In the genomic region with DNA sequence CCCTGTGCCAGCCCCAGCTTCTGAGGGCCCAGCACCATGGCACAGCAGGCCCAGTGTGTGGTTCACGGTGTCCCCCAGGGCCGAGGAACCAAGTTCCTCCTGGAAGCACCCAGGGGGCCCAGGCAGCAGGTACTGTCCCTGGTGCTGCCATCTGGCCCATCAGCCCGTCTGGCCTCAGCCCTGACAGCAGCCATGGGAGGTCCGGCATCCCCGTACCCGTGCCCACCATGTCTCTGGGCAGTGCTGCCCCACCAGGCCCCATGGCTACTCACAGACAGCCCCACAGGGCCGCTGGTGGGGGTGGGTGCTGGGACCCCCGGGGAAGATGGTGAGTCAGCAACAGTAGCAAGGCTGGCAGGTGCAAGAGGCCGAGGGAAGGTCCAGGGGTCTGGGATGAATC, we compare ENCODE assay signal across 16 cellular contexts. TPM values are rescaled to one million over a fixed set of nuclear protein-coding genes. Genes with fewer than 3 reads are reported as not detected.
DNase-seq lines count a peak whose midpoint lies in the region; ATAC-seq and TF ChIP-seq lines count a peak whose summit lies in the region.
"Had no signal": no experiment of that assay in that cellular context is flagged by ENCODE, and none has a peak within 500 bp of the region (broad histone marks: within the 10 kb centered on the region; RNA-seq: fewer than 3 reads in every experiment).

No MANE protein-coding gene starts in this region.

- H3K4me3 ChIP-seq in BLaER1 (no peak overlapping the region), neuronal stem cell (ENCODE audit: low read length in 2 of 2) (no peak overlapping the region)
- H3K4me3 ChIP-seq: HAP-1 had no signal

- H3K9ac ChIP-seq in BLaER1 = no peak overlapping the region
- H3K9ac ChIP-seq in neuronal stem cell (ENCODE audit: low read depth, low read length, poor library complexity) = peak overlapping the region; percentile 33

- no peaks in the 10 kb centered on the region for H3K27me3 ChIP-seq in BLaER1
- H3K27me3 ChIP-seq in neuronal stem cell (ENCODE audit: control insufficient read depth in 3 of 3, insufficient read depth in 3 of 3, low read depth in 1 of 3, low read length in 3 of 3) = no peaks in the 10 kb centered on the region

- H4K8ac ChIP-seq in neuronal stem cell (ENCODE audit: low read depth, low read length) = no peak overlapping the region

- WGBS in neuronal stem cell (ENCODE audit: extremely low coverage in 2 of 2, insufficient read length in 2 of 2, insufficient replicate concordance in 1 of 2), 2 donors = no CpG with 5 or more reads among the region's 9 CpGs

- H2AK5ac ChIP-seq in neuronal stem cell (ENCODE audit: low read depth, low read length) = peak overlapping the region; percentile 40

- no peak for TF ChIP-seq RAD21 in Ishikawa (IDR thresholded peaks at IDR 0.05; ENCODE audit: low read depth)

- H3K79me1 ChIP-seq in neuronal stem cell (ENCODE audit: low read depth, low read length) = no peaks in the 10 kb centered on the region

- H3K14ac ChIP-seq in neuronal stem cell (ENCODE audit: low read length) = no peak overlapping the region

- H2BK15ac ChIP-seq in neuronal stem cell (ENCODE audit: low read length) = no peak overlapping the region

- H4K91ac ChIP-seq in neuronal stem cell (ENCODE audit: low read depth, low read length, poor library complexity) = no peak overlapping the region

- peak overlapping the region; percentile 12; the same call in 1 of the 2 replicates for H3K4me2 ChIP-seq in BLaER1
- H3K4me2 ChIP-seq in neuronal stem cell (ENCODE audit: insufficient read depth, low read length, poor library complexity, severe bottlenecking) = no peak overlapping the region

- no peak overlapping the region for H3K27ac ChIP-seq in BLaER1
- H3K27ac ChIP-seq in neuronal stem cell (replicated peaks; ENCODE audit: low read length) = no peak overlapping the region

- H2AFZ ChIP-seq in neuronal stem cell (ENCODE audit: low read length) = no peak overlapping the region

- H2BK5ac ChIP-seq in neuronal stem cell (ENCODE audit: low read length) = no peak overlapping the region

- no peak overlapping the region for H3K18ac ChIP-seq in neuronal stem cell (ENCODE audit: low read length)

- H3K23ac ChIP-seq in neuronal stem cell (ENCODE audit: low read depth, low read length, poor library complexity) = no peak overlapping the region

- no peak overlapping the region for H2BK12ac ChIP-seq in neuronal stem cell (ENCODE audit: low read length)

- H3K4ac ChIP-seq in neuronal stem cell (ENCODE audit: low read length) = no peak overlapping the region

- intact Hi-C loops in Right ventricle myocardium inferior (cut with DNase I) = no loop called here
- intact Hi-C loops in left cardiac atrium (cut with DNase I) = no loop called here

- H4K20me1 ChIP-seq in BLaER1 = peaks cover 44% of the 10 kb centered on the region; the same call in 1 of the 2 replicates

- DNase-seq in Right ventricle myocardium inferior (ENCODE audit: missing footprints) = peak; percentile 28
- DNase-seq in left cardiac atrium = no peak
- no peak for DNase-seq in neuronal stem cell (ENCODE audit: low spot score)
- DNase-seq in DMS53 (lab: John Stamatoyannopoulos, UW) = no peak
- DNase-seq: ACHN; C1 segment of cervical spinal cord; CD4-positive, alpha-beta memory T cell; DMS79 treated with DMSO at 0.1 percent for 48 hours; EL; GOT3; HFFc6 had no signal

- ATAC-seq in Right ventricle myocardium inferior (no peak), left cardiac atrium (no peak), GM21390 (IDR thresholded peaks at IDR 0.05; ENCODE audit: unreplicated experiment) (no peak), GM21360 (IDR thresholded peaks at IDR 0.05; ENCODE audit: unreplicated experiment) (no peak)

- H3K36me3 ChIP-seq in BLaER1 (no peaks in the 10 kb centered on the region), neuronal stem cell (replicated peaks in 1 of 2; ENCODE audit: control insufficient read depth in 2 of 2, insufficient read depth in 2 of 2, low read length in 2 of 2) (no peaks in the 10 kb centered on the region)
- H3K36me3 ChIP-seq: HAP-1 had no signal

- no peak for TF ChIP-seq EP300 in Ishikawa (IDR thresholded peaks at IDR 0.05; ENCODE audit: borderline replicate concordance)

- H3K4me1 ChIP-seq in BLaER1 (peaks cover 66% of the 10 kb centered on the region), neuronal stem cell (ENCODE audit: control insufficient read depth in 2 of 2, insufficient read depth in 1 of 2, low read depth in 1 of 2, low read length in 2 of 2) (peaks cover 12% of the 10 kb centered on the region in 2 donors)
- H3K4me1 ChIP-seq: HAP-1 had no signal

- H3K9me3 ChIP-seq in BLaER1 = no peaks in the 10 kb centered on the region
- H3K9me3 ChIP-seq in neuronal stem cell (replicated peaks in 1 of 2; ENCODE audit: control insufficient read depth in 2 of 2, insufficient read depth in 1 of 2, low read depth in 1 of 2, low read length in 2 of 2) = no peaks in the 10 kb centered on the region
- H3K9me3 ChIP-seq: HAP-1 had no signal

- H2BK120ac ChIP-seq in neuronal stem cell (ENCODE audit: low read depth, low read length) = no peak overlapping the region

TF ChIP-seq in Ishikawa, 13 proteins besides CTCF, POLR2A, EP300 and RAD21:
- TF ChIP-seq, protein P1, sequence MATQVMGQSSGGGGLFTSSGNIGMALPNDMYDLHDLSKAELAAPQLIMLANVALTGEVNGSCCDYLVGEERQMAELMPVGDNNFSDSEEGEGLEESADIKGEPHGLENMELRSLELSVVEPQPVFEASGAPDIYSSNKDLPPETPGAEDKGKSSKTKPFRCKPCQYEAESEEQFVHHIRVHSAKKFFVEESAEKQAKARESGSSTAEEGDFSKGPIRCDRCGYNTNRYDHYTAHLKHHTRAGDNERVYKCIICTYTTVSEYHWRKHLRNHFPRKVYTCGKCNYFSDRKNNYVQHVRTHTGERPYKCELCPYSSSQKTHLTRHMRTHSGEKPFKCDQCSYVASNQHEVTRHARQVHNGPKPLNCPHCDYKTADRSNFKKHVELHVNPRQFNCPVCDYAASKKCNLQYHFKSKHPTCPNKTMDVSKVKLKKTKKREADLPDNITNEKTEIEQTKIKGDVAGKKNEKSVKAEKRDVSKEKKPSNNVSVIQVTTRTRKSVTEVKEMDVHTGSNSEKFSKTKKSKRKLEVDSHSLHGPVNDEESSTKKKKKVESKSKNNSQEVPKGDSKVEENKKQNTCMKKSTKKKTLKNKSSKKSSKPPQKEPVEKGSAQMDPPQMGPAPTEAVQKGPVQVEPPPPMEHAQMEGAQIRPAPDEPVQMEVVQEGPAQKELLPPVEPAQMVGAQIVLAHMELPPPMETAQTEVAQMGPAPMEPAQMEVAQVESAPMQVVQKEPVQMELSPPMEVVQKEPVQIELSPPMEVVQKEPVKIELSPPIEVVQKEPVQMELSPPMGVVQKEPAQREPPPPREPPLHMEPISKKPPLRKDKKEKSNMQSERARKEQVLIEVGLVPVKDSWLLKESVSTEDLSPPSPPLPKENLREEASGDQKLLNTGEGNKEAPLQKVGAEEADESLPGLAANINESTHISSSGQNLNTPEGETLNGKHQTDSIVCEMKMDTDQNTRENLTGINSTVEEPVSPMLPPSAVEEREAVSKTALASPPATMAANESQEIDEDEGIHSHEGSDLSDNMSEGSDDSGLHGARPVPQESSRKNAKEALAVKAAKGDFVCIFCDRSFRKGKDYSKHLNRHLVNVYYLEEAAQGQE (IDR thresholded peaks at IDR 0.05; ENCODE audit: low read depth) = peak; percentile 70
- TF ChIP-seq TEAD4 (IDR thresholded peaks at IDR 0.05) = no peak

RNA-seq across cellular contexts. Expression of a gene that starts 32.8 kb away (rescaled TPM):
- total RNA-seq in Right ventricle myocardium inferior (7.0 TPM), left cardiac atrium (1 to 10 TPM; 6.1 to 6.6 TPM)
- polyA plus RNA-seq in neuronal stem cell (2013, experiment 1 of 2) = 20.6 TPM
- 21.2 TPM for polyA plus RNA-seq in neuronal stem cell (2013, experiment 2 of 2)

RNA-seq across cellular contexts. Expression of a gene that starts 57.0 kb away (rescaled TPM):
- total RNA-seq in Right ventricle myocardium inferior (4.2 TPM), left cardiac atrium (1 to 10 TPM; 3.7 to 4.4 TPM)
- polyA plus RNA-seq in neuronal stem cell (2013, experiment 1 of 2) = 12.6 TPM
- polyA plus RNA-seq in neuronal stem cell (2013, experiment 2 of 2) = 11.2 TPM
